21 cellular contexts compared by ENCODE assay signal in genomic region chr11:71500601-71501021, GRCh38. TPM values are rescaled to one million over a fixed set of nuclear protein-coding genes. Genes with fewer than 3 reads are reported as not detected.
DNase-seq lines count a peak whose midpoint lies in the region; ATAC-seq and TF ChIP-seq lines count a peak whose summit lies in the region.
"Had no signal": no experiment of that assay in that cellular context is flagged by ENCODE, and none has a peak within 500 bp of the region (broad histone marks: within the 10 kb centered on the region; RNA-seq: fewer than 3 reads in every experiment).

No MANE protein-coding gene starts in this region.

- WGBS in heart right ventricle, 2 donors: 36 to 55% methylated on average over 6 of the region's 6 CpGs
- 31 to 41% (median 38%) methylated on average over 6 of the region's 6 CpGs for WGBS in psoas muscle, 3 donors

- intact Hi-C loops in Calu3 (cut with micrococcal nuclease; ENCODE audit: unreplicated experiment): no loop called here
- intact Hi-C loops in heart right ventricle (cut with DNase I): no loop called here
- intact Hi-C loops in psoas muscle (cut with DNase I): no loop called here
- intact Hi-C loops in CD4-positive, alpha-beta memory T cell (cut with micrococcal nuclease): no loop called here

- H3K36me3 ChIP-seq in heart right ventricle (peaks cover 0 to 88% (median 43%) of the 10 kb centered on the region in 9 donors), psoas muscle (ENCODE audit: insufficient read depth in 1 of 2, low read depth in 1 of 2) (peaks cover 0 to 58% of the 10 kb centered on the region in 2 donors)
- peaks cover 69% of the 10 kb centered on the region for H3K36me3 ChIP-seq in CD4-positive, alpha-beta memory T cell (ENCODE audit: insufficient read depth, low read length)
- H3K36me3 ChIP-seq: BE2C had no signal

- H3K9me3 Mint-ChIP-seq in Calu3 (ENCODE audit: low read depth, unreplicated experiment): no peaks in the 10 kb centered on the region
- peaks cover 0 to 12% (median 6%) of the 10 kb centered on the region in 8 donors for H3K9me3 Mint-ChIP-seq in CD4-positive, alpha-beta memory T cell
- peaks cover 0 to 12% (median 2%) of the 10 kb centered on the region in 9 donors for H3K9me3 Mint-ChIP-seq in naive thymus-derived CD8-positive, alpha-beta T cell
- H3K9me3 Mint-ChIP-seq: nephron had no signal

- H3K27me3 Mint-ChIP-seq in Calu3 (ENCODE audit: unreplicated experiment): no peaks in the 10 kb centered on the region
- no peaks in the 10 kb centered on the region for H3K27me3 Mint-ChIP-seq in CD4-positive, alpha-beta memory T cell
- no peaks in the 10 kb centered on the region for H3K27me3 Mint-ChIP-seq in naive thymus-derived CD8-positive, alpha-beta T cell

- H3K9me3 ChIP-seq in heart right ventricle (peaks cover 0 to 5% (median 0%) of the 10 kb centered on the region in 11 donors), psoas muscle (no peaks in the 10 kb centered on the region)
- H3K9me3 ChIP-seq in CD4-positive, alpha-beta memory T cell (ENCODE audit: control insufficient read depth in 1 of 2, low read length in 2 of 2): no peaks in the 10 kb centered on the region
- H3K9me3 ChIP-seq: ascending aorta, BE2C had no signal

- H3K36me3 Mint-ChIP-seq in Calu3 (ENCODE audit: insufficient read depth, unreplicated experiment): peaks cover 16% of the 10 kb centered on the region
- peaks cover 69 to 85% of the 10 kb centered on the region in 2 donors for H3K36me3 Mint-ChIP-seq in CD4-positive, alpha-beta memory T cell
- H3K36me3 Mint-ChIP-seq in naive thymus-derived CD8-positive, alpha-beta T cell: peaks cover 11 to 94% (median 67%) of the 10 kb centered on the region in 3 donors

- ATAC-seq in heart right ventricle: peak; percentile 59 to 89 (median 80)
- no peak for ATAC-seq in psoas muscle
- no peak for ATAC-seq in GM19395 (IDR thresholded peaks at IDR 0.05; ENCODE audit: unreplicated experiment)
- no peak for ATAC-seq in naive thymus-derived CD8-positive, alpha-beta T cell
- ATAC-seq in HG02623 (IDR thresholded peaks at IDR 0.05; ENCODE audit: unreplicated experiment): no peak

- H3K4me1 ChIP-seq in heart right ventricle (peaks cover 0 to 20% (median 0%) of the 10 kb centered on the region in 9 donors), psoas muscle (peaks cover 9% of the 10 kb centered on the region)
- H3K4me1 ChIP-seq in CD4-positive, alpha-beta memory T cell (ENCODE audit: insufficient read depth, low read length): no peaks in the 10 kb centered on the region
- H3K4me1 ChIP-seq: ascending aorta had no signal

- BruUV-seq in Calu3 (replicated peaks; lab: Mats Ljungman, UMichigan): no TSS peak

- CTCF ChIA-PET in Calu3 (lab: Charles Lee): no interaction called here
- CTCF ChIA-PET in CD4-positive, alpha-beta memory T cell (lab: Charles Lee; ENCODE audit: partially characterized antibody): no interaction called here

- POLR2A ChIA-PET in CD4-positive, alpha-beta memory T cell (lab: Charles Lee; ENCODE audit: partially characterized antibody): no interaction called here
- POLR2A ChIA-PET in naive thymus-derived CD8-positive, alpha-beta T cell (lab: Charles Lee): no interaction called here

- H3K27ac Mint-ChIP-seq in Calu3 (ENCODE audit: unreplicated experiment): no peak overlapping the region
- H3K27ac Mint-ChIP-seq in CD4-positive, alpha-beta memory T cell: peak overlapping the region in 1 of 7 donors; percentile 36
- peak overlapping the region in 1 of 10 donors; percentile 13 for H3K27ac Mint-ChIP-seq in naive thymus-derived CD8-positive, alpha-beta T cell
- H3K27ac Mint-ChIP-seq: nephron had no signal

- no peaks in the 10 kb centered on the region for H3K27me3 ChIP-seq in heart right ventricle
- H3K27me3 ChIP-seq in psoas muscle (ENCODE audit: insufficient read depth in 3 of 3, low read length in 2 of 3): no peaks in the 10 kb centered on the region
- no peaks in the 10 kb centered on the region for H3K27me3 ChIP-seq in CD4-positive, alpha-beta memory T cell (ENCODE audit: insufficient read depth, low read length)
- H3K27me3 ChIP-seq: ascending aorta, BE2C, dorsolateral prefrontal cortex had no signal

- H3K4me1 Mint-ChIP-seq in Calu3 (ENCODE audit: low read depth, unreplicated experiment): peaks cover 9% of the 10 kb centered on the region
- H3K4me1 Mint-ChIP-seq in CD4-positive, alpha-beta memory T cell: no peaks in the 10 kb centered on the region
- H3K4me1 Mint-ChIP-seq in naive thymus-derived CD8-positive, alpha-beta T cell: peaks cover 0 to 6% (median 0%) of the 10 kb centered on the region in 4 donors
- H3K4me1 Mint-ChIP-seq: nephron had no signal

- DNase-seq in Calu3 (peak; percentile 20), RPMI7951 (ENCODE audit: low read depth) (peak; percentile 61), heart right ventricle (peak; percentile 57), psoas muscle (no peak)
- no peak for DNase-seq in CD4-positive, alpha-beta memory T cell
- DNase-seq in naive thymus-derived CD8-positive, alpha-beta T cell: no peak
- DNase-seq: activated CD4-positive, alpha-beta T cell treated with anti-CD3 and anti-CD28 coated beads, Interleukin-2, amount 50 U/mL, for 4 hours; BE2C; DMS79 treated with DMSO at 0.1 percent for 48 hours; hippocampal formation; kidney glomerular epithelial cell; NCI-H748 treated with DMSO at 0.1 percent for 48 hours; retina; stimulated activated CD4-positive, alpha-beta T cell treated with anti-CD3 and anti-CD28 coated beads, Interleukin-2, amount 100 ng/mL, for 48 hours; trophoblast cell had no signal

- H3K4me3 ChIP-seq in heart right ventricle (no peak overlapping the region), psoas muscle (no peak overlapping the region)
- no peak overlapping the region for H3K4me3 ChIP-seq in CD4-positive, alpha-beta memory T cell (ENCODE audit: low read length in 2 of 2)
- H3K4me3 ChIP-seq: ascending aorta, dorsolateral prefrontal cortex had no signal

- H3K4me3 Mint-ChIP-seq in Calu3 (ENCODE audit: low read depth, unreplicated experiment): no peak overlapping the region
- no peak overlapping the region for H3K4me3 Mint-ChIP-seq in CD4-positive, alpha-beta memory T cell
- no peak overlapping the region for H3K4me3 Mint-ChIP-seq in naive thymus-derived CD8-positive, alpha-beta T cell
- H3K4me3 Mint-ChIP-seq: nephron had no signal

- H3K27ac ChIP-seq in heart right ventricle (no peak overlapping the region), psoas muscle (peak overlapping the region; percentile 85)
- no peak overlapping the region for H3K27ac ChIP-seq in CD4-positive, alpha-beta memory T cell (ENCODE audit: low read depth, low read length)
- H3K27ac ChIP-seq: ascending aorta, dorsolateral prefrontal cortex had no signal

- TF ChIP-seq CTCF in Calu3 (IDR thresholded peaks at IDR 0.05; ENCODE audit: unreplicated experiment): no peak
- TF ChIP-seq CTCF in heart right ventricle (IDR thresholded peaks at IDR 0.05): no peak
- TF ChIP-seq CTCF in psoas muscle (IDR thresholded peaks at IDR 0.05): no peak

RNA-seq across cellular contexts. Expression of gene KRTAP5-7, which starts 26.5 kb away (rescaled TPM):
- total RNA-seq in Calu3 (2022): not detected in 2 replicates
- not detected in 2 replicates for total RNA-seq in RPMI7951 (2014; rRNA removed; shearing (Covaris generic))
- under 1 TPM in 1 of 10 donors, not detected in 9; 0.20 TPM for total RNA-seq in heart right ventricle
- polyA plus RNA-seq in heart right ventricle: under 1 TPM in 1 of 2 donors, not detected in 1; 0.01 TPM
- not detected for total RNA-seq in psoas muscle
- under 1 TPM in 1 of 3 donors, not detected in 2; 0.01 TPM for polyA plus RNA-seq in psoas muscle
- total RNA-seq in CD4-positive, alpha-beta memory T cell: not detected
- polyA plus RNA-seq in CD4-positive, alpha-beta memory T cell: not detected
- total RNA-seq in naive thymus-derived CD8-positive, alpha-beta T cell: under 1 TPM in 1 of 2 experiments, not detected in 1; 0.55 TPM
- not detected for polyA plus RNA-seq in naive thymus-derived CD8-positive, alpha-beta T cell
- total RNA-seq: ascending aorta, H1 had no signal
- polyA plus RNA-seq: H1 had no signal

RNA-seq across cellular contexts. Expression of gene KRTAP5-8, which starts 37.2 kb away (rescaled TPM):
- not detected in 2 replicates for total RNA-seq in Calu3 (2022)
- not detected in 2 replicates for total RNA-seq in RPMI7951 (2014; rRNA removed; shearing (Covaris generic))
- not detected for total RNA-seq in heart right ventricle
- polyA plus RNA-seq in heart right ventricle: not detected
- total RNA-seq in psoas muscle: not detected
- not detected for polyA plus RNA-seq in psoas muscle
- total RNA-seq in CD4-positive, alpha-beta memory T cell: not detected
- not detected for polyA plus RNA-seq in CD4-positive, alpha-beta memory T cell
- total RNA-seq in naive thymus-derived CD8-positive, alpha-beta T cell: under 1 TPM in 1 of 2 experiments, not detected in 1; 0.42 TPM
- polyA plus RNA-seq in naive thymus-derived CD8-positive, alpha-beta T cell: not detected
- total RNA-seq: ascending aorta, H1 had no signal
- polyA plus RNA-seq: H1 had no signal

RNA-seq across cellular contexts. Expression of gene NADSYN1, which starts 47.6 kb away (rescaled TPM):
- total RNA-seq in Calu3 (2022) (79.7 and 91.1 TPM in 2 replicates), heart right ventricle (10 to 100 TPM; 13.4 to 31.4 (median 16.0) TPM), psoas muscle (10 to 100 TPM; 13.0 to 19.3 (median 13.6) TPM)
- total RNA-seq in RPMI7951 (2014; rRNA removed; shearing (Covaris generic)): 29.0 and 36.9 TPM in 2 replicates
- polyA plus RNA-seq in heart right ventricle (10 to 100 TPM; 25.6 to 32.0 TPM), psoas muscle (10 to 100 TPM in 2 of 3 donors, 1 to 10 TPM in 1; 7.8 to 14.6 (median 12.0) TPM)
- 100 to 1,000 TPM; 233 to 243 TPM for total RNA-seq in CD4-positive, alpha-beta memory T cell
- polyA plus RNA-seq in CD4-positive, alpha-beta memory T cell: 10 to 100 TPM; 35.9 to 39.2 TPM
- 100 to 1,000 TPM; 188 to 197 TPM for total RNA-seq in naive thymus-derived CD8-positive, alpha-beta T cell
- polyA plus RNA-seq in naive thymus-derived CD8-positive, alpha-beta T cell: 10 to 100 TPM; 24.0 to 29.1 (median 25.9) TPM

RNA-seq across cellular contexts. Expression of gene KRTAP5-9, which starts 47.6 kb away (rescaled TPM):
- total RNA-seq in Calu3 (2022): 0.56 TPM in 1 of 2 replicates, not detected in the other
- total RNA-seq in RPMI7951 (2014; rRNA removed; shearing (Covaris generic)): not detected in 2 replicates
- total RNA-seq in heart right ventricle: not detected
- not detected for polyA plus RNA-seq in heart right ventricle
- not detected for total RNA-seq in psoas muscle
- under 1 TPM in 2 of 3 donors, not detected in 1; 0.05 to 0.09 TPM for polyA plus RNA-seq in psoas muscle
- not detected for total RNA-seq in CD4-positive, alpha-beta memory T cell
- polyA plus RNA-seq in CD4-positive, alpha-beta memory T cell: not detected
- total RNA-seq in naive thymus-derived CD8-positive, alpha-beta T cell: under 1 TPM in 1 of 2 experiments, not detected in 1; 0.31 TPM
- polyA plus RNA-seq in naive thymus-derived CD8-positive, alpha-beta T cell: not detected
- total RNA-seq: ascending aorta, H1 had no signal

RNA-seq across cellular contexts. Expression of gene DHCR7, which starts 52.4 kb away (rescaled TPM):
- total RNA-seq in Calu3 (2022) (185 and 211 TPM in 2 replicates), heart right ventricle (10 to 100 TPM; 24.9 to 49.6 (median 31.0) TPM), psoas muscle (10 to 100 TPM in 2 of 4 donors, 1 to 10 TPM in 2; 5.5 to 15.1 (median 10.1) TPM)
- 24.1 and 24.4 TPM in 2 replicates for total RNA-seq in RPMI7951 (2014; rRNA removed; shearing (Covaris generic))
- polyA plus RNA-seq in heart right ventricle (10 to 100 TPM; 13.5 to 16.0 TPM), psoas muscle (1 to 10 TPM; 4.9 to 9.0 (median 6.3) TPM)
- 10 to 100 TPM; 15.3 to 16.2 TPM for total RNA-seq in CD4-positive, alpha-beta memory T cell
- polyA plus RNA-seq in CD4-positive, alpha-beta memory T cell: 10 to 100 TPM; 17.7 to 18.0 TPM
- 10 to 100 TPM; 17.1 to 17.4 TPM for total RNA-seq in naive thymus-derived CD8-positive, alpha-beta T cell
- 10 to 100 TPM; 18.6 to 22.1 (median 18.7) TPM for polyA plus RNA-seq in naive thymus-derived CD8-positive, alpha-beta T cell

Comparison
In these comparisons a context has a peak if more than half of its experiments do, and no peak if none do; other contexts are left out.
1. DNase-seq: peak in Calu3 (single experiment), RPMI7951 (single experiment) and heart right ventricle (2 of 2); none in psoas muscle (0 of 2), CD4-positive, alpha-beta memory T cell (0 of 5) and naive thymus-derived CD8-positive, alpha-beta T cell (0 of 10).
2. ATAC-seq: peak in heart right ventricle (8 of 8); none in psoas muscle (0 of 4), GM19395 (single experiment), naive thymus-derived CD8-positive, alpha-beta T cell (0 of 2) and HG02623 (single experiment).